8 cellular contexts compared by ENCODE assay signal in genomic region chr5:172454355-172455086, GRCh38. TPM values are rescaled to one million over a fixed set of nuclear protein-coding genes. Genes with fewer than 3 reads are reported as not detected.
DNase-seq lines count a peak whose midpoint lies in the region; ATAC-seq lines count a peak whose summit lies in the region.

Gene SH3PXD2B (minus strand): TSS chr5:172454525. CDS start chr5:172454352, 173 bp downstream.

- peaks cover 19% of the 10 kb centered on the region for H3K4me1 ChIP-seq in iPS-15b (ENCODE audit: control insufficient read depth, insufficient read depth, low read length)

- H3K36me3 ChIP-seq in SK-N-MC (ENCODE audit: insufficient read depth, low read length) (no peaks in the 10 kb centered on the region), iPS-15b (ENCODE audit: control insufficient read depth, insufficient read depth, low read length) (no peaks in the 10 kb centered on the region)

- peak; percentile 51 for ATAC-seq in HG03354 (IDR thresholded peaks at IDR 0.05; ENCODE audit: poor library complexity, severe bottlenecking, unreplicated experiment)
- peak; percentile 20 for ATAC-seq in sciatic nerve
- no peak for ATAC-seq in GM18873 (IDR thresholded peaks at IDR 0.05; ENCODE audit: low FRiP score, unreplicated experiment)
- ATAC-seq in GM18909 (IDR thresholded peaks at IDR 0.05; ENCODE audit: poor library complexity, unreplicated experiment): no peak

- H3K9me3 ChIP-seq in SK-N-MC (ENCODE audit: low read depth, low read length): no peaks in the 10 kb centered on the region
- H3K9me3 ChIP-seq in iPS-15b (ENCODE audit: control insufficient read depth, insufficient read depth, low read length): no peaks in the 10 kb centered on the region

- in situ Hi-C loops in T47D (cut with HindIII; ENCODE audit: low pct_unique_long_range_greater_than_20kb, low sequenced_read_pairs): no loop called here

- H3K4me3 ChIP-seq in SK-N-MC (peak within 1 kb of the TSS; percentile 93), iPS-15b (ENCODE audit: low read depth, low read length) (peak within 1 kb of the TSS; percentile 88)

- DNase-seq in EL: peak; percentile 70
- no peak for DNase-seq in SK-N-MC (ENCODE audit: low read depth, low spot score)
- peak; percentile 49 to 51 for DNase-seq in T47D (ENCODE audit: low read depth in 1 of 2, low spot score in 1 of 2)
- DNase-seq in sciatic nerve (ENCODE audit: low spot score): peak; percentile 86

- no peak within 1 kb of the TSS for H3K27ac ChIP-seq in SK-N-MC

- intact Hi-C loops in sciatic nerve (cut with DNase I): no loop called here

- H3K27me3 ChIP-seq in iPS-15b (ENCODE audit: control insufficient read depth, insufficient read depth, low read length): peaks cover 2% of the 10 kb centered on the region

- H3K9ac ChIP-seq in SK-N-MC (ENCODE audit: insufficient read length) (peak within 1 kb of the TSS; percentile 80), iPS-15b (ENCODE audit: low read depth, low read length) (peak within 1 kb of the TSS; percentile 83)

RNA-seq across cellular contexts. Expression of gene SH3PXD2B, which starts in this region (rescaled TPM):
- 39.5 TPM for total RNA-seq in sciatic nerve

Comparison
In these comparisons a context has a peak if more than half of its experiments do, and no peak if none do; other contexts are left out.
1. ATAC-seq: peak in HG03354 (single experiment) and sciatic nerve (single experiment); none in GM18873 (single experiment) and GM18909 (single experiment).